ENCODE assay signal across 1 cellular context in the genomic region with DNA sequence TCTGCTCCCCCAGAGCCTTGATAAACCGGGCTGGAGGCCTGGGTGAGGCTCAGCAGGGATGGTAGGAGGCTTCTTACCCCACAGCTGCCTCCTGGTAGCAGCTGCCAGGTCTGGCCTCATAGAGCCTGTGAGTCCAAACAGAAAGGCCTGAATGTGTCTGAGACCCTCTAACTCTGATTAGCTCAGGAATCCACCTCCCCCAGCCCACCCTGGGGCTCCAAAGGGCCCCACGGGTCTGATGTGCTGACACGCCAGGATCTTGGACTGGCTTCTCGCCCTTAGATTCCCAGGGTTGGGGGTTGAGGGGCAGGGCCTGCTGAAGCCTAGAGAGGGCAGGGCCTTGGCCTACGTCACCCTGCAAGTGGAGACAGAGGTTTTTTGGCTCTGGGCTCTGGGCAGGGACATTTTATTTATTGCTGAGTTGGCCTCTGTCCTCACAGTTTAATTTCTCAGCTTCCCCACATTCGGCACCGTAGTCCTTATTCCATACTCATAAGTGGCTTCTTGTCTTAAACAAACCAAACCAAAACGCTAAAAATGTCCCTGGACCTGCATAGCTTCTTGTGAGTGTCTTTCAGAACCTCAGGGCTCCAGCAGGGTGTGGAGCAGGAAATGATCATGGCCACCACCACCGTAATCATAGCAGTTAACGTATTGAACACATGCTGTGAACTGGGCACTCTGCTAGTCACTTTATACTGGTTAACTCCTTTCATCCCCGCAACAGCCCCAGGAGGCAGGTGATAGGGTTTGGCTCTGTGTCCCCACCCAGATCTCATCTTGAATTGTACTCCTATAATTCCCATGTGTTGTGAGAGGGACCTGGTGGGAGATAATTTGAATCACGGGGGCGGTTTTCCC.
TF ChIP-seq lines count a peak whose summit lies in the region.

No MANE protein-coding gene starts in this region.

TF ChIP-seq in WTC11, 78 proteins besides CTCF, POLR2A, EP300 and RAD21 (continued from another document):
- TF ChIP-seq, protein P1, sequence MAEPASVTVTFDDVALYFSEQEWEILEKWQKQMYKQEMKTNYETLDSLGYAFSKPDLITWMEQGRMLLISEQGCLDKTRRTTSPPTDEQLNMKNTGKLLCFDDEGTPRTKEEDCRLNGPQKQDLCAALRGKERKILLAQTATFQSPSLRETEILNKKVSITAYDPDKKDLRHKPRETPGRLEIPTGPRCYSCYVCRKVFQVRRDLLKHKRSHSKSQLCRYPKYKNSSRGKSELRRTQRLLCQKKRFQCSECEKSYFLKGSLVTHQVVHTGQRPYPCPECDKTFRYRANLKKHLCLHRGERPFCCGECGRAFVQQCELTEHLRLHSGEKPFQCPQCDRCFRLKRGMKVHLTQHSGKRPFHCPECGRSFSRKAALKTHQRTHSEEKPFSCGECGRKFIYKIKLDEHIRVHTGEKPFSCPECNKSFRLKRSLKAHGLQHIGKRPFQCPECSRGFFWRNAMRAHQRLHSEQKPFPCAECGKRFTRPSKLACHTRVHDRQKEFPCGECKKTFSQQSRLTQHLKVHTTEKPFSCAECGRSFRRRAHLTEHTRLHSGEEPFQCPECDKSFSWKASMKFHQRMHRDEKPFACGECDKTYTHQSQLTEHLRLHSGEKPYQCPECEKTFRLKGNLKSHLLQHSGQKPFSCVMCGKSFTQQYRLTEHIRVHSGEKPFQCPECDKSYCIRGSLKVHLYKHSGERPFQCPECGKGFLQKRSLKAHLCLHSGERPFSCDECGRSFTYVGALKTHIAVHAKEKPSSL (CRISPR knock-in tag; conservative IDR thresholded peaks at IDR 0.05), result no peak
- TF ChIP-seq SOX15 (CRISPR knock-in tag; IDR thresholded peaks at IDR 0.05) (no peak), E2F4 (CRISPR knock-in tag; IDR thresholded peaks at IDR 0.05; ENCODE audit: borderline replicate concordance, low read depth) (no peak), ZNF138 (CRISPR knock-in tag; conservative IDR thresholded peaks at IDR 0.05) (no peak), NR3C1 (CRISPR knock-in tag; conservative IDR thresholded peaks at IDR 0.05; ENCODE audit: low read depth) (no peak)
